8 cellular contexts compared by ENCODE assay signal in genomic region chr15:60932051-60932915, GRCh38.
DNase-seq lines count a peak whose midpoint lies in the region; ATAC-seq and TF ChIP-seq lines count a peak whose summit lies in the region.

No MANE protein-coding gene starts in this region.

- H3K9me3 Mint-ChIP-seq in activated CD4-positive, alpha-beta memory T cell treated with anti-CD3 and anti-CD28 coated beads for 36 hours: no peaks in the 10 kb centered on the region
- no peaks in the 10 kb centered on the region for H3K9me3 Mint-ChIP-seq in glutamatergic neuron (ENCODE audit: unreplicated experiment)

- 34 to 60% methylated on average over 8 of the region's 8 CpGs for WGBS in esophagus, 2 donors

- no peaks in the 10 kb centered on the region for H3K9me3 ChIP-seq in esophagus (ENCODE audit: control insufficient read depth in 2 of 2, insufficient read depth in 1 of 2, low read depth in 1 of 2, low read length in 1 of 2)

- H3K27ac Mint-ChIP-seq in activated CD4-positive, alpha-beta memory T cell treated with anti-CD3 and anti-CD28 coated beads for 36 hours: no peak overlapping the region
- H3K27ac Mint-ChIP-seq in glutamatergic neuron (ENCODE audit: unreplicated experiment): no peak overlapping the region

- no peak overlapping the region for H3K4me3 ChIP-seq in esophagus (ENCODE audit: low read depth in 1 of 2, low read length in 2 of 2)

- no peak for ATAC-seq in HG03196 (IDR thresholded peaks at IDR 0.05; ENCODE audit: unreplicated experiment)
- no peak for ATAC-seq in HG03135 (IDR thresholded peaks at IDR 0.05; ENCODE audit: unreplicated experiment)

- intact Hi-C loops in activated CD4-positive, alpha-beta memory T cell treated with anti-CD3 and anti-CD28 coated beads for 36 hours (cut with micrococcal nuclease): loop anchor here (1.0 to 10.0 kb wide), 4 partner anchors 345 to 603 kb away; no protein-coding TSS in a partner anchor

- DNase-seq in HS-27A (ENCODE audit: low read depth) (peak; percentile 99), DMS153 treated with DMSO at 0.1 percent for 48 hours (lab: John Stamatoyannopoulos, UW; ENCODE audit: unreplicated experiment) (no peak), glutamatergic neuron (no peak)
- DNase-seq in activated CD4-positive, alpha-beta memory T cell treated with anti-CD3 and anti-CD28 coated beads for 36 hours: peak; percentile 86
- peak; percentile 43 to 52 for DNase-seq in stimulated activated CD4-positive, alpha-beta T cell treated with anti-CD3 and anti-CD28 coated beads, Interleukin-15, amount 100 ng/mL, for 48 hours (ENCODE audit: low read depth in 2 of 2)

- peaks cover 6 to 8% of the 10 kb centered on the region in 2 donors for H3K4me1 ChIP-seq in esophagus (ENCODE audit: control insufficient read depth in 2 of 2, insufficient read depth in 2 of 2, low read length in 1 of 2)

- H3K27ac ChIP-seq in esophagus (ENCODE audit: low read depth in 2 of 2, low read length in 1 of 2): peak overlapping the region; percentile 42 to 77

- TF ChIP-seq CTCF in glutamatergic neuron (IDR thresholded peaks at IDR 0.05; ENCODE audit: partially characterized antibody, unreplicated experiment): no peak

- no peak overlapping the region for H3K4me3 Mint-ChIP-seq in activated CD4-positive, alpha-beta memory T cell treated with anti-CD3 and anti-CD28 coated beads for 36 hours
- no peak overlapping the region for H3K4me3 Mint-ChIP-seq in glutamatergic neuron (ENCODE audit: unreplicated experiment)

- H3K27me3 ChIP-seq in esophagus (ENCODE audit: control insufficient read depth in 1 of 2, insufficient read depth in 2 of 2, low read length in 2 of 2): no peaks in the 10 kb centered on the region

- H3K36me3 ChIP-seq in esophagus (ENCODE audit: control insufficient read depth in 2 of 2, insufficient read depth in 2 of 2, low read length in 1 of 2): no peaks in the 10 kb centered on the region

- peaks cover 7% of the 10 kb centered on the region for H3K27me3 Mint-ChIP-seq in activated CD4-positive, alpha-beta memory T cell treated with anti-CD3 and anti-CD28 coated beads for 36 hours
- peaks cover 2% of the 10 kb centered on the region for H3K27me3 Mint-ChIP-seq in glutamatergic neuron (ENCODE audit: unreplicated experiment)

- POLR2A ChIA-PET in activated CD4-positive, alpha-beta memory T cell treated with anti-CD3 and anti-CD28 coated beads for 36 hours (lab: Charles Lee): interaction anchor here (0.6 to 1.4 kb wide), 9 partner anchors 15 to 570 kb away, joined by 3 to 8 read pairs (median 4); no protein-coding TSS in a partner anchor

- no peaks in the 10 kb centered on the region for H3K36me3 Mint-ChIP-seq in activated CD4-positive, alpha-beta memory T cell treated with anti-CD3 and anti-CD28 coated beads for 36 hours
- no peaks in the 10 kb centered on the region for H3K36me3 Mint-ChIP-seq in glutamatergic neuron (ENCODE audit: unreplicated experiment)

- CTCF ChIA-PET in activated CD4-positive, alpha-beta memory T cell treated with anti-CD3 and anti-CD28 coated beads for 36 hours (lab: Charles Lee): interaction anchor here (0.6 to 6.6 kb wide), 50 partner anchors 9 to 903 kb away, joined by 3 to 57 read pairs (median 4); no protein-coding TSS in a partner anchor

- peaks cover 15% of the 10 kb centered on the region for H3K4me1 Mint-ChIP-seq in activated CD4-positive, alpha-beta memory T cell treated with anti-CD3 and anti-CD28 coated beads for 36 hours (ENCODE audit: low read depth)
- H3K4me1 Mint-ChIP-seq in glutamatergic neuron (ENCODE audit: low read depth, unreplicated experiment): peaks cover 3% of the 10 kb centered on the region

Comparison
In these comparisons a context has a peak if more than half of its experiments do, and no peak if none do; other contexts are left out.
1. DNase-seq: peak in HS-27A (single experiment), activated CD4-positive, alpha-beta memory T cell treated with anti-CD3 and anti-CD28 coated beads for 36 hours (single experiment) and stimulated activated CD4-positive, alpha-beta T cell treated with anti-CD3 and anti-CD28 coated beads, Interleukin-15, amount 100 ng/mL, for 48 hours (2 of 2); none in DMS153 treated with DMSO at 0.1 percent for 48 hours (single experiment) and glutamatergic neuron (single experiment).